ENCODE assay signal across 19 cellular contexts in genomic region chr1:117359560-117360289, GRCh38. TPM values are rescaled to one million over a fixed set of nuclear protein-coding genes. Genes with fewer than 3 reads are reported as not detected.
DNase-seq lines count a peak whose midpoint lies in the region; ATAC-seq, FAIRE-seq and TF ChIP-seq lines count a peak whose summit lies in the region.
"Had no signal": no experiment of that assay in that cellular context is flagged by ENCODE, and none has a peak within 500 bp of the region (broad histone marks: within the 10 kb centered on the region; RNA-seq: fewer than 3 reads in every experiment).

No MANE protein-coding gene starts in this region.

- DNase-seq in activated CD4-positive, alpha-beta T cell treated with anti-CD3 and anti-CD28 coated beads, Interleukin-2, amount 10 ng/mL, durations not matched to agents 24 days and 14 days, result no peak
- no peak for DNase-seq in activated CD4-positive, alpha-beta T cell treated with anti-CD3 and anti-CD28 coated beads for 48 hours
- DNase-seq in H9, result no peak
- no peak for DNase-seq in T-helper 17 cell
- DNase-seq in mesothelial cell of epicardium (ENCODE audit: low spot score in 2 of 2, unreplicated experiment in 2 of 2), result no peak
- no peak for DNase-seq in HTR-8/SVneo (ENCODE audit: insufficient read length, low spot score)
- DNase-seq in AML-193 (lab: John Stamatoyannopoulos, UW), result no peak
- DNase-seq: amniotic stem cell, COR-L47, hippocampal formation, left cardiac atrium, NCI-H2227 treated with DMSO at 0.1 percent for 48 hours had no signal

- no peak overlapping the region for H4K5ac ChIP-seq in H9 (ENCODE audit: insufficient read length, low read depth, low read length)

- no peak overlapping the region for H2BK15ac ChIP-seq in H9 (ENCODE audit: low read depth, low read length)

- H3K23ac ChIP-seq in H9 (ENCODE audit: insufficient read length, low read depth, low read length), result no peak overlapping the region

- H3K4me1 ChIP-seq in H9 (ENCODE audit: insufficient read depth, low read length), result peaks cover 3% of the 10 kb centered on the region; the same call in 1 of the 2 replicates
- H3K4me1 ChIP-seq: A549, HAP-1, parathyroid adenoma had no signal

- H3K14ac ChIP-seq in H9 (ENCODE audit: insufficient read depth, low read length), result no peak overlapping the region

- H3K23me2 ChIP-seq in H9 (ENCODE audit: insufficient read length, low read depth, low read length, poor library complexity, severe bottlenecking), result no peaks in the 10 kb centered on the region

- H2BK5ac ChIP-seq in H9 (ENCODE audit: insufficient read length, low read length), result no peak overlapping the region

- H3K9ac ChIP-seq in H9 (ENCODE audit: extremely low read depth, insufficient read length, low read length), result no peak overlapping the region
- H3K9ac ChIP-seq: parathyroid adenoma had no signal

- peaks cover 17% of the 10 kb centered on the region for H3K4me1 Mint-ChIP-seq in activated CD4-positive, alpha-beta T cell treated with anti-CD3 and anti-CD28 coated beads, Interleukin-2, amount 10 ng/mL, durations not matched to agents 24 days and 14 days
- H3K4me1 Mint-ChIP-seq in H9 (peaks cover 18 to 25% of the 10 kb centered on the region in 2 experiments), T-helper 17 cell (peaks cover 26% of the 10 kb centered on the region), mesothelial cell of epicardium (peaks cover 32% of the 10 kb centered on the region)

- TF ChIP-seq CTCF in H9 (conservative IDR thresholded peaks at IDR 0.05) (no peak), mesothelial cell of epicardium (IDR thresholded peaks at IDR 0.05; ENCODE audit: unreplicated experiment) (no peak)

- H3K27me3 Mint-ChIP-seq in activated CD4-positive, alpha-beta T cell treated with anti-CD3 and anti-CD28 coated beads, Interleukin-2, amount 10 ng/mL, durations not matched to agents 24 days and 14 days, result peaks cover 4% of the 10 kb centered on the region
- peaks cover 3% of the 10 kb centered on the region; the same call in 1 of the 2 replicates for H3K27me3 Mint-ChIP-seq in H9 (ENCODE audit: low read depth)
- no peaks in the 10 kb centered on the region for H3K27me3 Mint-ChIP-seq in T-helper 17 cell
- H3K27me3 Mint-ChIP-seq in mesothelial cell of epicardium (ENCODE audit: low read depth), result no peaks in the 10 kb centered on the region
- H3K27me3 Mint-ChIP-seq: type B pancreatic cell had no signal

- intact Hi-C loops in activated CD4-positive, alpha-beta T cell treated with anti-CD3 and anti-CD28 coated beads, Interleukin-2, amount 10 ng/mL, durations not matched to agents 24 days and 14 days (cut with micrococcal nuclease), result loop anchor here (10.0 kb wide), 1 partner anchor 785 kb away; the partner anchor contains the start of gene CD58

- no peak overlapping the region for H2BK20ac ChIP-seq in H9 (ENCODE audit: low read depth, low read length, poor library complexity, severe bottlenecking)

- no peaks in the 10 kb centered on the region for H4K20me1 ChIP-seq in H9 (ENCODE audit: control insufficient read depth, insufficient read depth, insufficient read length)

- H3K9me3 Mint-ChIP-seq in activated CD4-positive, alpha-beta T cell treated with anti-CD3 and anti-CD28 coated beads, Interleukin-2, amount 10 ng/mL, durations not matched to agents 24 days and 14 days, result peaks cover 4% of the 10 kb centered on the region
- H3K9me3 Mint-ChIP-seq in H9 (peaks cover 8 to 15% of the 10 kb centered on the region in 2 experiments; a peak in 3 of 5 replicates), mesothelial cell of epicardium (peaks cover 6% of the 10 kb centered on the region)
- H3K9me3 Mint-ChIP-seq: type B pancreatic cell had no signal

- H3T11ph ChIP-seq in H9 (ENCODE audit: low read length), result no peak overlapping the region

- H3K4me3 Mint-ChIP-seq in activated CD4-positive, alpha-beta T cell treated with anti-CD3 and anti-CD28 coated beads, Interleukin-2, amount 10 ng/mL, durations not matched to agents 24 days and 14 days, result peak overlapping the region; percentile 6
- H3K4me3 Mint-ChIP-seq in H9 (no peak overlapping the region), T-helper 17 cell (peak overlapping the region; percentile 81), mesothelial cell of epicardium (no peak overlapping the region)
- H3K4me3 Mint-ChIP-seq: type B pancreatic cell had no signal

- H3K56ac ChIP-seq in H9 (ENCODE audit: insufficient read length, low read depth, low read length), result no peak overlapping the region

- H3K4me2 ChIP-seq in H9 (ENCODE audit: insufficient read depth, insufficient read length, low read length), result no peak overlapping the region
- H3K4me2 ChIP-seq: A549 had no signal

- peak overlapping the region; percentile 28 for H2BK12ac ChIP-seq in H9 (ENCODE audit: insufficient read length, low read depth, low read length)

- H2AFZ ChIP-seq in H9 (ENCODE audit: low read length), result no peak overlapping the region
- H2AFZ ChIP-seq: parathyroid adenoma had no signal

- no peaks in the 10 kb centered on the region for H3K79me2 ChIP-seq in H9 (ENCODE audit: insufficient read depth, low read length)
- H3K79me2 ChIP-seq: parathyroid adenoma had no signal

- no peaks in the 10 kb centered on the region for H3K79me1 ChIP-seq in H9 (ENCODE audit: insufficient read depth, low read depth, low read length, poor library complexity, severe bottlenecking)

- H3K27ac ChIP-seq in H9 (ENCODE audit: insufficient read length, low read depth, low read length), result no peak overlapping the region
- H3K27ac ChIP-seq: A549, parathyroid adenoma, WERI-Rb-1 had no signal

- WGBS in H9 (ENCODE audit: extremely low coverage, insufficient read length, low lambda C conversion rate), result no CpG with 5 or more reads among the region's 4 CpGs

- H3K36me3 Mint-ChIP-seq in activated CD4-positive, alpha-beta T cell treated with anti-CD3 and anti-CD28 coated beads, Interleukin-2, amount 10 ng/mL, durations not matched to agents 24 days and 14 days (ENCODE audit: low read depth), result peaks cover 2% of the 10 kb centered on the region
- H3K36me3 Mint-ChIP-seq in H9 (ENCODE audit: insufficient read depth in 1 of 3, low read depth in 3 of 3) (peaks cover 0 to 22% (median 3%) of the 10 kb centered on the region in 3 experiments; a peak in 3 of 7 replicates), T-helper 17 cell (ENCODE audit: low read depth) (peaks cover 4% of the 10 kb centered on the region), mesothelial cell of epicardium (peaks cover 3% of the 10 kb centered on the region)
- H3K36me3 Mint-ChIP-seq: type B pancreatic cell had no signal

- no peaks in the 10 kb centered on the region for H3K27me3 ChIP-seq in H9 (ENCODE audit: insufficient read depth, low read length)

- H2BK120ac ChIP-seq in H9 (ENCODE audit: low read depth, low read length, poor library complexity, severe bottlenecking), result no peak overlapping the region

- H2AK5ac ChIP-seq in H9 (ENCODE audit: insufficient read length, low read length), result no peak overlapping the region

- no peak overlapping the region for H4K91ac ChIP-seq in H9 (ENCODE audit: insufficient read length, low read depth, low read length)

- H3K18ac ChIP-seq in H9 (ENCODE audit: insufficient read length, low read depth, low read length), result no peak overlapping the region

- H3K4ac ChIP-seq in H9 (ENCODE audit: low read depth, low read length), result no peak overlapping the region

- H3K9me3 ChIP-seq in H9 (ENCODE audit: control insufficient read depth, low read depth, low read length) (no peaks in the 10 kb centered on the region), T-helper 17 cell (ENCODE audit: control insufficient read depth, low read length, poor library complexity, severe bottlenecking) (no peaks in the 10 kb centered on the region)
- H3K9me3 ChIP-seq: A549, HAP-1 had no signal

- ATAC-seq in T-helper 17 cell, result no peak
- ATAC-seq in activated CD4-positive, CD25-positive, alpha-beta regulatory T cell treated with anti-CD3 and anti-CD28 coated beads, Interleukin-2, amount 50 U/mL, for 24 hours, result no peak
- ATAC-seq: A549, left cardiac atrium had no signal

- no peak for FAIRE-seq in HTR-8/SVneo (lab: Jason Lieb, UNC)
- FAIRE-seq: A549, GM12892 had no signal

- no peak overlapping the region for H3K27ac Mint-ChIP-seq in activated CD4-positive, alpha-beta T cell treated with anti-CD3 and anti-CD28 coated beads, Interleukin-2, amount 10 ng/mL, durations not matched to agents 24 days and 14 days
- H3K27ac Mint-ChIP-seq in H9 (no peak overlapping the region), T-helper 17 cell (peak overlapping the region; percentile 78), mesothelial cell of epicardium (peak overlapping the region; percentile 33)
- H3K27ac Mint-ChIP-seq: type B pancreatic cell had no signal

- H4K8ac ChIP-seq in H9 (replicated peaks; ENCODE audit: insufficient read length, low read depth, low read length), result no peak overlapping the region

RNA-seq across cellular contexts. Expression of gene MAN1A2, which starts 7.5 kb away (rescaled TPM):
- 23.9 and 28.7 TPM in 2 replicates for total RNA-seq in activated CD4-positive, alpha-beta T cell treated with anti-CD3 and anti-CD28 coated beads, Interleukin-2, amount 10 ng/mL, durations not matched to agents 24 days and 14 days
- total RNA-seq in H9 (2021) (24.0 and 25.4 TPM in 2 replicates), T-helper 17 cell (10 to 100 TPM; 51.6 to 52.9 TPM), mesothelial cell of epicardium (53.1 to 56.5 TPM (median 55.1 TPM) in 3 replicates)

Comparison
In these comparisons a context has a peak if more than half of its experiments do, and no peak if none do; other contexts are left out.
1. H3K27ac Mint-ChIP-seq: peak in T-helper 17 cell (single experiment) and mesothelial cell of epicardium (single experiment); none in activated CD4-positive, alpha-beta T cell treated with anti-CD3 and anti-CD28 coated beads, Interleukin-2, amount 10 ng/mL, durations not matched to agents 24 days and 14 days (single experiment) and H9 (0 of 3).
2. H3K4me3 Mint-ChIP-seq: peak in activated CD4-positive, alpha-beta T cell treated with anti-CD3 and anti-CD28 coated beads, Interleukin-2, amount 10 ng/mL, durations not matched to agents 24 days and 14 days (single experiment) and T-helper 17 cell (single experiment); none in H9 (0 of 2) and mesothelial cell of epicardium (single experiment).